9 cellular contexts compared by ENCODE assay signal in genomic region chr15:51699373-51699772, GRCh38. TPM values are rescaled to one million over a fixed set of nuclear protein-coding genes. Genes with fewer than 3 reads are reported as not detected.
"Had no signal": no experiment of that assay in that cellular context is flagged by ENCODE, and none has a peak within 500 bp of the region (broad histone marks: within the 10 kb centered on the region; RNA-seq: fewer than 3 reads in every experiment).

No MANE protein-coding gene starts in this region.

- H3K4me3 ChIP-seq: GM12878 had no signal

- FAIRE-seq: G401.6, GM12878, GM12891, GM12892, GM18507, GM19239 had no signal

- ATAC-seq: GM12878 had no signal

- DNase-seq: GDM1, GF-D8 had no signal

RNA-seq across cellular contexts. Expression of gene SCG3, which starts 18.1 kb away (rescaled TPM):
- total RNA-seq: G401, GM12878 had no signal

RNA-seq across cellular contexts. Expression of gene LYSMD2, which starts 38.1 kb away (rescaled TPM):
- total RNA-seq: G401 had no signal
